Comparison of ENCODE assay signal across 10 cellular contexts in genomic region chr5:59020611-59021285, GRCh38.
DNase-seq lines count a peak whose midpoint lies in the region; ATAC-seq and TF ChIP-seq lines count a peak whose summit lies in the region.
"Had no signal": no experiment of that assay in that cellular context is flagged by ENCODE, and none has a peak within 500 bp of the region (broad histone marks: within the 10 kb centered on the region; RNA-seq: fewer than 3 reads in every experiment).

No MANE protein-coding gene starts in this region.

- peaks cover 28% of the 10 kb centered on the region for H3K4me1 ChIP-seq in HEK293 (ENCODE audit: control insufficient read depth, insufficient read depth, low read length)
- H3K4me1 ChIP-seq: uterus had no signal

- peaks cover 28% of the 10 kb centered on the region for H3K36me3 Mint-ChIP-seq in effector memory CD8-positive, alpha-beta T cell (ENCODE audit: insufficient read depth)

- peak; percentile 81 for DNase-seq in RWPE1 (ENCODE audit: low spot score)
- DNase-seq in effector memory CD8-positive, alpha-beta T cell = no peak
- DNase-seq in renal cortical epithelial cell (ENCODE audit: low read depth) = peak; percentile 96
- no peak for DNase-seq in GM10248 (ENCODE audit: extremely low spot score)
- no peak for DNase-seq in NAMALWA (ENCODE audit: low spot score)
- DNase-seq in GM20000 (ENCODE audit: low spot score) = no peak
- no peak for DNase-seq in middle frontal gyrus (ENCODE audit: extremely low spot score, low spot score)
- DNase-seq: OCI-M1, uterus had no signal

- H3K4me1 Mint-ChIP-seq in effector memory CD8-positive, alpha-beta T cell (ENCODE audit: low read depth in 2 of 2) = peaks cover 39 to 53% of the 10 kb centered on the region in 2 donors

- TF ChIP-seq CTCF in HEK293 (tag by site-specific recombination; IDR thresholded peaks at IDR 0.05) = no peak
- no peak for TF ChIP-seq CTCF in RWPE1 (conservative IDR thresholded peaks at IDR 0.05; ENCODE audit: low read depth)
- no peak for TF ChIP-seq CTCF in GM10248 (IDR thresholded peaks at IDR 0.05; ENCODE audit: control extremely low read depth, extremely low read depth, low read depth, missing control alignments)
- TF ChIP-seq CTCF in GM20000 (IDR thresholded peaks at IDR 0.05; ENCODE audit: extremely low read depth, missing control alignments) = no peak

- H3K36me3 ChIP-seq in HEK293 (ENCODE audit: control insufficient read depth in 2 of 2, insufficient read depth in 1 of 2, low read length in 2 of 2) = no peaks in the 10 kb centered on the region
- H3K36me3 ChIP-seq: uterus had no signal

- peak overlapping the region; percentile 86 for H3K27ac ChIP-seq in HEK293 (ENCODE audit: extremely low read depth, low read depth, low read length)
- no peak overlapping the region for H3K27ac ChIP-seq in RWPE1
- H3K27ac ChIP-seq: uterus had no signal

- ATAC-seq in effector memory CD8-positive, alpha-beta T cell (replicated peaks) = peak; percentile 68

- CTCF ChIA-PET in HEK293 (lab: Yijun Ruan, JAX) = interaction anchor here (0.7 to 1.4 kb wide), 3 partner anchors 129 to 331 kb away, joined by 3 to 5 read pairs (median 4); no protein-coding TSS in a partner anchor
- CTCF ChIA-PET in RWPE1 (lab: Yijun Ruan, JAX) = interaction anchor here (0.6 kb wide), 3 partner anchors 14 to 329 kb away, joined by 3 to 4 read pairs (median 4); no protein-coding TSS in a partner anchor
- CTCF ChIA-PET in GM10248 (lab: Yijun Ruan, JAX) = interaction anchor here (1.0 to 1.5 kb wide), 3 partner anchors 12 to 130 kb away, joined by 4 to 6 read pairs (median 4); no protein-coding TSS in a partner anchor

- H3K27ac Mint-ChIP-seq in effector memory CD8-positive, alpha-beta T cell = peak overlapping the region; percentile 13 to 62

- H3K9me3 Mint-ChIP-seq in effector memory CD8-positive, alpha-beta T cell = no peaks in the 10 kb centered on the region

- H3K27me3 Mint-ChIP-seq in effector memory CD8-positive, alpha-beta T cell = no peaks in the 10 kb centered on the region

- peak overlapping the region in 1 of 2 donors; percentile 8 for H3K4me3 Mint-ChIP-seq in effector memory CD8-positive, alpha-beta T cell

- no peak overlapping the region for H3K4me3 ChIP-seq in HEK293 (ENCODE audit: low read depth, low read length)
- H3K4me3 ChIP-seq: uterus had no signal

- no peaks in the 10 kb centered on the region for H3K9me3 ChIP-seq in HEK293 (ENCODE audit: control insufficient read depth, insufficient read depth, low read depth, low read length)
- H3K9me3 ChIP-seq: uterus had no signal

- POLR2A ChIA-PET in HEK293 (lab: Yijun Ruan, JAX) = no interaction called here
- POLR2A ChIA-PET in RWPE1 (lab: Yijun Ruan, JAX; ENCODE audit: low non-redundant PET) = no interaction called here
- POLR2A ChIA-PET in GM10248 (lab: Yijun Ruan, JAX) = no interaction called here

TF ChIP-seq in HEK293, 187 proteins besides CTCF, POLR2A, EP300 and RAD21 (continues in another document):
- TF ChIP-seq ZBTB7A (tag by site-specific recombination; IDR thresholded peaks at IDR 0.05; ENCODE audit: low read depth) = no peak
- TF ChIP-seq ZNF248 (tag by site-specific recombination; IDR thresholded peaks at IDR 0.05) = no peak
- TF ChIP-seq ZNF324 (tag by site-specific recombination; IDR thresholded peaks at IDR 0.05) = no peak
- TF ChIP-seq ZSCAN23 (tag by site-specific recombination; IDR thresholded peaks at IDR 0.05) = no peak
- no peak for TF ChIP-seq ZNF626 (tag by site-specific recombination; IDR thresholded peaks at IDR 0.05)
- TF ChIP-seq ZNF629 (tag by site-specific recombination; IDR thresholded peaks at IDR 0.05) = peak; percentile 16; the same call in 1 of the 2 replicates
- no peak for TF ChIP-seq ZSCAN4 (tag by site-specific recombination; IDR thresholded peaks at IDR 0.05)
- no peak for TF ChIP-seq KLF17 (tag by site-specific recombination; IDR thresholded peaks at IDR 0.05)
- no peak for TF ChIP-seq ZBTB6 (tag by site-specific recombination; IDR thresholded peaks at IDR 0.05)
- no peak for TF ChIP-seq ZNF561 (tag by site-specific recombination; IDR thresholded peaks at IDR 0.05; ENCODE audit: borderline replicate concordance)
- TF ChIP-seq PBX3 (CRISPR knock-in tag; IDR thresholded peaks at IDR 0.05) = no peak
- no peak for TF ChIP-seq RBAK (tag by site-specific recombination; IDR thresholded peaks at IDR 0.05)
- TF ChIP-seq ZNF830 (tag by site-specific recombination; IDR thresholded peaks at IDR 0.05; ENCODE audit: low read depth) = no peak
- no peak for TF ChIP-seq ZNF654 (tag by site-specific recombination; IDR thresholded peaks at IDR 0.05; ENCODE audit: low read depth)
- TF ChIP-seq ZNF132 (tag by site-specific recombination; IDR thresholded peaks at IDR 0.05; ENCODE audit: borderline replicate concordance) = no peak
- no peak for TF ChIP-seq HOXA7 (CRISPR knock-in tag; IDR thresholded peaks at IDR 0.05; ENCODE audit: borderline replicate concordance)
- TF ChIP-seq KLF9 (tag by site-specific recombination; IDR thresholded peaks at IDR 0.05; ENCODE audit: low read depth) = no peak
- no peak for TF ChIP-seq ZNF391 (tag by site-specific recombination; IDR thresholded peaks at IDR 0.05; ENCODE audit: borderline replicate concordance, low read depth)
- TF ChIP-seq ZSCAN16 (tag by site-specific recombination; IDR thresholded peaks at IDR 0.05) = no peak
- TF ChIP-seq TRIM28 (IDR thresholded peaks at IDR 0.05; ENCODE audit: borderline replicate concordance, low read length) = peak; percentile 82
- TF ChIP-seq INSM2 (tag by site-specific recombination; IDR thresholded peaks at IDR 0.05) = peak; percentile 45; the same call in 1 of the 2 replicates
- TF ChIP-seq ZNF426 (tag by site-specific recombination; IDR thresholded peaks at IDR 0.05) = no peak

Comparison
In these comparisons a context has a peak if more than half of its experiments do, and no peak if none do; other contexts are left out.
1. DNase-seq: peak in RWPE1 (single experiment) and renal cortical epithelial cell (single experiment); none in effector memory CD8-positive, alpha-beta T cell (0 of 3), GM10248 (single experiment), NAMALWA (single experiment), GM20000 (single experiment) and middle frontal gyrus (single experiment).